In the genomic region with DNA sequence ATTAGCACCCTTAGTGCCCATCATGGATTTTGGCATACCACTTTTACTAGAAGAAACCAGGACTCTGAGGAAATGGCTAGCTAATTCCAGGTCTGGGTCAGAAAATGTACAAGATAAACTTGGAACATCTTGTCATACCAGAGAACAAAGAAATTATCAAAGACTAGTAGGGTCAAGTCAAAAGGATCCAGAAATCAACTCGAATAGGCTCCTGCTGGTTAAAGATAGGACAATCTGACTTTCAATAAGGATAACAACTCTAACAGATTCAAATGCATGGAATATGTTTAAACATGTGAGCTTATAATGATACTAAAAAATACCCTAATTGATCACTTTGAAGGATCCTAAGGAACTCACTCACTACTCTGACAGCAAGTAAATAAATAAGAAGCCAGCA, we compare ENCODE assay signal across 19 cellular contexts.
"Had no signal": no experiment of that assay in that cellular context is flagged by ENCODE, and none has a peak within 500 bp of the region (broad histone marks: within the 10 kb centered on the region; RNA-seq: fewer than 3 reads in every experiment).

No MANE protein-coding gene starts in this region.

- H3K9me3 ChIP-seq: MG63, SK-N-SH had no signal

- H3K27ac Mint-ChIP-seq: IgD-negative memory B cell had no signal

- H3K4me2 ChIP-seq: SK-N-SH had no signal

- H3K4me3 ChIP-seq: MG63 had no signal

- H3K36me3 ChIP-seq: MG63 had no signal

- H3K9me2 ChIP-seq: SK-N-SH had no signal

- H3K36me3 Mint-ChIP-seq: IgD-negative memory B cell had no signal

- H3K9ac ChIP-seq: SK-N-SH had no signal

- H3K27me3 ChIP-seq: MG63 had no signal

- H3K9me3 Mint-ChIP-seq: IgD-negative memory B cell had no signal

- DNase-seq: Karpas-422, KBM-7, MG63, NCI-H1092, NCI-H1105 treated with DMSO at 0.1 percent for 48 hours, NCI-H1417 treated with DMSO at 0.1 percent for 48 hours, NCI-H146, NCI-H1694 treated with DMSO at 0.1 percent for 48 hours, NCI-H1930, NCI-H2081, NCI-H2107, NCI-H524, NCI-H526 treated with DMSO at 0.1 percent for 48 hours, NCI-H748 treated with DMSO at 0.1 percent for 48 hours, Right ventricle myocardium superior, RPMI8226, SK-N-SH, SW 1271 had no signal

- H3K4me3 Mint-ChIP-seq: IgD-negative memory B cell had no signal
